ENCODE assay signal across 23 cellular contexts in genomic region chr11:95996621-95997020, GRCh38.
A peak's percentile ranks its signal among the peaks of the same experiment; 100 is the strongest.
DNase-seq lines count a peak whose midpoint lies in the region; ATAC-seq and TF ChIP-seq lines count a peak whose summit lies in the region.
"Had no signal": no experiment of that assay in that cellular context is flagged by ENCODE, and none has a peak within 500 bp of the region (broad histone marks: within the 10 kb centered on the region; RNA-seq: fewer than 3 reads in every experiment).

No MANE protein-coding gene starts in this region.

- H3K14ac ChIP-seq in IMR-90 (replicated peaks; ENCODE audit: low read depth, low read length), result no peak overlapping the region

- H3K4me3 ChIP-seq in AG10803 (ENCODE audit: low read length) (no peak overlapping the region), IMR-90 (ENCODE audit: insufficient read depth, low read depth, low read length) (no peak overlapping the region), fibroblast of mammary gland (ENCODE audit: control insufficient read depth, low read depth, low read length) (no peak overlapping the region)
- H3K4me3 ChIP-seq: GM23338, K562 had no signal

- DNase-seq in AG10803 (ENCODE audit: low read depth) (peak; percentile 80), IMR-90 (no peak), fibroblast of mammary gland (ENCODE audit: low read depth) (peak; percentile 40), renal cortical epithelial cell (ENCODE audit: low read depth) (peak; percentile 68)
- no peak for DNase-seq in activated naive CD4-positive, alpha-beta T cell treated with anti-CD3 and anti-CD28 coated beads, Interleukin-2, amount 50 U/mL, for 72 hours (ENCODE audit: low spot score in 2 of 2)
- DNase-seq in activated CD4-positive, alpha-beta T cell treated with anti-CD3 and anti-CD28 coated beads, Interleukin-2, amount 10 ng/mL, durations not matched to agents 24 days and 14 days, result no peak
- no peak for DNase-seq in activated CD8-positive, alpha-beta T cell treated with anti-CD3 and anti-CD28 coated beads, Interleukin-2, amount 10 ng/mL, durations not matched to agents 7 days and 5 days
- DNase-seq: 8988T, ACHN, DMS153, DND-41, H9, Kasumi-1, NCI-H1105, NCI-H1436 treated with DMSO at 0.1 percent for 48 hours, NCI-H1930, NCI-H2107, NCI-H524, NCI-H748 treated with DMSO at 0.1 percent for 48 hours, PC-3 had no signal

- CTCF ChIA-PET in IMR-90 (lab: Yijun Ruan, JAX), result no interaction called here
- CTCF ChIA-PET in activated CD8-positive, alpha-beta T cell treated with anti-CD3 and anti-CD28 coated beads, Interleukin-2, amount 10 ng/mL, durations not matched to agents 7 days and 5 days (lab: Charles Lee), result no interaction called here

- H2BK120ac ChIP-seq in IMR-90 (ENCODE audit: low read depth, low read length), result no peak overlapping the region

- TF ChIP-seq CTCF in AG10803 (conservative IDR thresholded peaks at IDR 0.05; ENCODE audit: low read length) (no peak), IMR-90 (conservative IDR thresholded peaks at IDR 0.05; ENCODE audit: low read depth, low read length) (no peak), fibroblast of mammary gland (conservative IDR thresholded peaks at IDR 0.05; ENCODE audit: control insufficient read depth, insufficient read depth, low read depth, low read length) (no peak)

- peaks cover 0 to under 1% of the 10 kb centered on the region in 2 donors for H3K9me3 Mint-ChIP-seq in activated naive CD4-positive, alpha-beta T cell treated with anti-CD3 and anti-CD28 coated beads, Interleukin-2, amount 50 U/mL, for 72 hours
- H3K9me3 Mint-ChIP-seq in activated CD4-positive, alpha-beta T cell treated with anti-CD3 and anti-CD28 coated beads, Interleukin-2, amount 10 ng/mL, durations not matched to agents 24 days and 14 days, result no peaks in the 10 kb centered on the region
- H3K9me3 Mint-ChIP-seq in activated CD8-positive, alpha-beta T cell treated with anti-CD3 and anti-CD28 coated beads, Interleukin-2, amount 10 ng/mL, durations not matched to agents 7 days and 5 days (ENCODE audit: insufficient read depth), result no peaks in the 10 kb centered on the region
- H3K9me3 Mint-ChIP-seq: GM23338, H9 had no signal

- no peak overlapping the region for H3K4ac ChIP-seq in IMR-90 (ENCODE audit: low read depth, low read length)

- H3K4me3 Mint-ChIP-seq in activated CD4-positive, alpha-beta T cell treated with anti-CD3 and anti-CD28 coated beads, Interleukin-2, amount 10 ng/mL, durations not matched to agents 24 days and 14 days, result no peak overlapping the region
- H3K4me3 Mint-ChIP-seq in activated CD8-positive, alpha-beta T cell treated with anti-CD3 and anti-CD28 coated beads, Interleukin-2, amount 10 ng/mL, durations not matched to agents 7 days and 5 days, result no peak overlapping the region
- H3K4me3 Mint-ChIP-seq: GM23338, H9 had no signal

- no peak overlapping the region for H2BK5ac ChIP-seq in IMR-90 (ENCODE audit: low read depth, low read length, poor library complexity, severe bottlenecking)

- POLR2A ChIA-PET in IMR-90 (lab: Charles Lee; ENCODE audit: unreplicated experiment), result no interaction called here
- POLR2A ChIA-PET in activated CD8-positive, alpha-beta T cell treated with anti-CD3 and anti-CD28 coated beads, Interleukin-2, amount 10 ng/mL, durations not matched to agents 7 days and 5 days (lab: Charles Lee), result no interaction called here

- ATAC-seq in IMR-90 (ENCODE audit: low read depth), result no peak
- ATAC-seq in activated naive CD4-positive, alpha-beta T cell treated with anti-CD3 and anti-CD28 coated beads, Interleukin-2, amount 50 U/mL, for 72 hours, result no peak
- ATAC-seq in activated CD8-positive, alpha-beta T cell treated with anti-CD3 and anti-CD28 coated beads, Interleukin-2, amount 10 ng/mL, durations not matched to agents 7 days and 5 days, result no peak
- ATAC-seq: GM23338, HepG2, K562, PC-3 had no signal

- no peaks in the 10 kb centered on the region for H3K27me3 ChIP-seq in IMR-90 (ENCODE audit: control insufficient read depth, insufficient read depth, low read length)

- no peak overlapping the region for H2AK9ac ChIP-seq in IMR-90 (replicated peaks; ENCODE audit: low read depth, low read length, poor library complexity)

- peaks cover 8 to 43% of the 10 kb centered on the region in 2 experiments for H3K79me1 ChIP-seq in IMR-90 (ENCODE audit: low read depth in 1 of 2, low read length in 2 of 2)

- TF ChIP-seq POLR2A in IMR-90 (IDR thresholded peaks at IDR 0.05; ENCODE audit: low read depth, low read length), result no peak

- BruUV-seq in IMR-90 (replicated peaks; lab: Mats Ljungman, UMichigan), result no TSS peak

- H3K4me2 ChIP-seq in IMR-90 (ENCODE audit: low read depth, low read length), result no peak overlapping the region
- H3K4me2 ChIP-seq: GM23338 had no signal

- H3K4me1 Mint-ChIP-seq in activated CD4-positive, alpha-beta T cell treated with anti-CD3 and anti-CD28 coated beads, Interleukin-2, amount 10 ng/mL, durations not matched to agents 24 days and 14 days, result peaks cover 11% of the 10 kb centered on the region
- H3K4me1 Mint-ChIP-seq in activated CD8-positive, alpha-beta T cell treated with anti-CD3 and anti-CD28 coated beads, Interleukin-2, amount 10 ng/mL, durations not matched to agents 7 days and 5 days (ENCODE audit: low read depth), result peaks cover 4% of the 10 kb centered on the region

- H4K8ac ChIP-seq in IMR-90 (ENCODE audit: low read depth in 2 of 2, low read length in 2 of 2), result no peak overlapping the region

- H3K56ac ChIP-seq in IMR-90 (ENCODE audit: extremely low read depth, insufficient read depth, low read length), result no peak overlapping the region

- H3K4me1 ChIP-seq in IMR-90 (ENCODE audit: control insufficient read depth, insufficient read depth, low read length), result peaks cover 12% of the 10 kb centered on the region

- no peaks in the 10 kb centered on the region for H3K36me3 ChIP-seq in IMR-90 (ENCODE audit: control insufficient read depth, insufficient read depth, low read length)

- WGBS in IMR-90 (ENCODE audit: extremely low coverage in 2 of 2, insufficient read length in 1 of 2), 2 experiments, result no CpG with 5 or more reads among the region's 2 CpGs

- H4K91ac ChIP-seq in IMR-90 (ENCODE audit: insufficient read depth, low read depth, low read length), result no peak overlapping the region

- H4K20me1 ChIP-seq in IMR-90 (ENCODE audit: insufficient read depth, low read length), result no peaks in the 10 kb centered on the region

- H2AFZ ChIP-seq in IMR-90 (replicated peaks; ENCODE audit: low read length, poor library complexity), result no peak overlapping the region
- H2AFZ ChIP-seq: GM23338 had no signal

- dilution Hi-C loops in IMR-90 (cut with HindIII; ENCODE audit: low sequenced_read_pairs, unreplicated experiment), result no loop called here

- H3K18ac ChIP-seq in IMR-90 (ENCODE audit: low read depth, low read length), result no peak overlapping the region

- H3K23ac ChIP-seq in IMR-90 (ENCODE audit: low read depth, low read length), result no peak overlapping the region

- no peak overlapping the region for H3K27ac ChIP-seq in IMR-90 (ENCODE audit: insufficient read depth, low read length)

- TF ChIP-seq RAD21 in IMR-90 (IDR thresholded peaks at IDR 0.05; ENCODE audit: low read length), result no peak

- H3K27me3 Mint-ChIP-seq in activated CD4-positive, alpha-beta T cell treated with anti-CD3 and anti-CD28 coated beads, Interleukin-2, amount 10 ng/mL, durations not matched to agents 24 days and 14 days, result no peaks in the 10 kb centered on the region
- no peaks in the 10 kb centered on the region for H3K27me3 Mint-ChIP-seq in activated CD8-positive, alpha-beta T cell treated with anti-CD3 and anti-CD28 coated beads, Interleukin-2, amount 10 ng/mL, durations not matched to agents 7 days and 5 days (ENCODE audit: low read depth)

- intact Hi-C loops in IMR-90 (cut with micrococcal nuclease), result no loop called here
- intact Hi-C loops in activated CD4-positive, alpha-beta T cell treated with anti-CD3 and anti-CD28 coated beads, Interleukin-2, amount 10 ng/mL, durations not matched to agents 24 days and 14 days (cut with micrococcal nuclease), result loop anchor here (10.0 kb wide), 1 partner anchor 152 kb away; no protein-coding TSS in a partner anchor

- H3K36me3 Mint-ChIP-seq in activated naive CD4-positive, alpha-beta T cell treated with anti-CD3 and anti-CD28 coated beads, Interleukin-2, amount 50 U/mL, for 72 hours, result peaks cover under 1 to 7% of the 10 kb centered on the region in 2 donors
- peaks cover 3% of the 10 kb centered on the region for H3K36me3 Mint-ChIP-seq in activated CD4-positive, alpha-beta T cell treated with anti-CD3 and anti-CD28 coated beads, Interleukin-2, amount 10 ng/mL, durations not matched to agents 24 days and 14 days (ENCODE audit: low read depth)
- peaks cover under 1% of the 10 kb centered on the region for H3K36me3 Mint-ChIP-seq in activated CD8-positive, alpha-beta T cell treated with anti-CD3 and anti-CD28 coated beads, Interleukin-2, amount 10 ng/mL, durations not matched to agents 7 days and 5 days (ENCODE audit: low read depth)

- H3K9me1 ChIP-seq in IMR-90 (ENCODE audit: insufficient read depth, low read length), result peaks cover 8% of the 10 kb centered on the region; the same call in 1 of the 2 replicates

- no peaks in the 10 kb centered on the region for H3K9me3 ChIP-seq in IMR-90 (ENCODE audit: control insufficient read depth, insufficient read depth, low read length)

- no peak overlapping the region for H3K9ac ChIP-seq in IMR-90 (ENCODE audit: low read depth, low read length)

- H2BK15ac ChIP-seq in IMR-90 (ENCODE audit: low read depth, low read length), result no peak overlapping the region

- no peak overlapping the region for H3K27ac Mint-ChIP-seq in activated naive CD4-positive, alpha-beta T cell treated with anti-CD3 and anti-CD28 coated beads, Interleukin-2, amount 50 U/mL, for 72 hours
- no peak overlapping the region for H3K27ac Mint-ChIP-seq in activated CD4-positive, alpha-beta T cell treated with anti-CD3 and anti-CD28 coated beads, Interleukin-2, amount 10 ng/mL, durations not matched to agents 24 days and 14 days
- H3K27ac Mint-ChIP-seq in activated CD8-positive, alpha-beta T cell treated with anti-CD3 and anti-CD28 coated beads, Interleukin-2, amount 10 ng/mL, durations not matched to agents 7 days and 5 days, result no peak overlapping the region
- H3K27ac Mint-ChIP-seq: GM23338, H9 had no signal

- no peak overlapping the region for H2AK5ac ChIP-seq in IMR-90 (ENCODE audit: low read depth, low read length)

- in situ Hi-C loops in IMR-90 (cut with MboI; ENCODE audit: low sequenced_read_pairs), result no loop called here

- H4K5ac ChIP-seq in IMR-90 (ENCODE audit: low read depth, low read length), result no peak overlapping the region

- no peak overlapping the region for H2BK20ac ChIP-seq in IMR-90 (ENCODE audit: low read depth, low read length)

TF ChIP-seq in IMR-90, 13 proteins besides CTCF, POLR2A, EP300 and RAD21:
- TF ChIP-seq MAZ (IDR thresholded peaks at IDR 0.05; ENCODE audit: borderline replicate concordance, low read depth, low read length) (no peak), RFX5 (IDR thresholded peaks at IDR 0.05; ENCODE audit: low read depth, low read length) (no peak), CEBPB (IDR thresholded peaks at IDR 0.05; ENCODE audit: low read depth, low read length) (peak; percentile 40; the same call in 1 of the 2 replicates)
TF ChIP-seq in IMR-90: peak in this region for 1.

Comparison
In these comparisons a context has a peak if more than half of its experiments do, and no peak if none do; other contexts are left out.
1. DNase-seq: peak in AG10803 (single experiment), fibroblast of mammary gland (single experiment) and renal cortical epithelial cell (single experiment); none in IMR-90 (single experiment), activated naive CD4-positive, alpha-beta T cell treated with anti-CD3 and anti-CD28 coated beads, Interleukin-2, amount 50 U/mL, for 72 hours (0 of 2), activated CD4-positive, alpha-beta T cell treated with anti-CD3 and anti-CD28 coated beads, Interleukin-2, amount 10 ng/mL, durations not matched to agents 24 days and 14 days (single experiment) and activated CD8-positive, alpha-beta T cell treated with anti-CD3 and anti-CD28 coated beads, Interleukin-2, amount 10 ng/mL, durations not matched to agents 7 days and 5 days (single experiment).